ENCODE assay signal across 13 cellular contexts in the genomic region with DNA sequence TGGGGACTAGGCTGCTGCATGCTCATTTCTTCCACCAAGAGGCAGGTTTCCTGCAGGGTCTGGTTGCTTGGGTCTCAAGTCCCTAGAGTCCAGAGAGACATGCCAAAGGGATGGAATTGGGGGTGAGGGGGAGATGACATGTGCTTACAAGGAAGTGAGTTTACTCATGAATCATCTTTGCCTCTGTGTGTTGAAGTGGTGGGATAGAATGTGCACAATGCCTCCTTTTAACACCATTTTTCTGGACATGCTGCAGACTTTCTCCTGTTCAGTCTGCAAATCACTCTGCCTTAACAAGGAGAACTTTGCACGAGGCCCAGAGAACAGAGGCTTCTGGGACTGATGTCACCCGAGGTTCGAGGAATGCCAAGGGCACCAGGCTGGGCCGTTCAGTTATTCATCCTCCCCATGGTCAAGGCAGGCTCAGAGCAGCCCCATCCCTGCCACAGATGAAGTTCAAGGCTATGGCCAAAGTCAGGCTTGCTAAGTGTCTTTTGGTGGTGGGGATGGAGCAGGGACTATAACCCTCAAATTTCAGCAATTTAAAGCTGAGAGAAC. TPM values are rescaled to one million over a fixed set of nuclear protein-coding genes. Genes with fewer than 3 reads are reported as not detected.
DNase-seq lines count a peak whose midpoint lies in the region; ATAC-seq and TF ChIP-seq lines count a peak whose summit lies in the region.
"Had no signal": no experiment of that assay in that cellular context is flagged by ENCODE, and none has a peak within 500 bp of the region (broad histone marks: within the 10 kb centered on the region; RNA-seq: fewer than 3 reads in every experiment).

No MANE protein-coding gene starts in this region.

- H3K9ac ChIP-seq in mesenchymal stem cell (ENCODE audit: low read length): no peak overlapping the region

- H3K4me3 ChIP-seq in brain microvascular endothelial cell (ENCODE audit: low read depth, low read length): no peak overlapping the region
- H3K4me3 ChIP-seq in mesenchymal stem cell (ENCODE audit: insufficient read depth in 1 of 2, low read depth in 1 of 2, low read length in 2 of 2): no peak overlapping the region
- H3K4me3 ChIP-seq in psoas muscle: no peak overlapping the region
- H3K4me3 ChIP-seq: dorsolateral prefrontal cortex had no signal

- peak overlapping the region; percentile 5 to 48 for H3K18ac ChIP-seq in mesenchymal stem cell (ENCODE audit: low read depth in 1 of 2, low read length in 2 of 2)

- no peaks in the 10 kb centered on the region for H3K36me3 ChIP-seq in brain microvascular endothelial cell (replicated peaks)
- no peaks in the 10 kb centered on the region for H3K36me3 ChIP-seq in mesenchymal stem cell (ENCODE audit: control insufficient read depth in 1 of 2, insufficient read depth in 2 of 2, low read depth in 1 of 2, low read length in 2 of 2)
- H3K36me3 ChIP-seq in psoas muscle (ENCODE audit: insufficient read depth in 1 of 2, low read depth in 1 of 2): no peaks in the 10 kb centered on the region

- no peak overlapping the region for H4K91ac ChIP-seq in mesenchymal stem cell (ENCODE audit: low read length)

- peak overlapping the region in 1 of 2 experiments; percentile 44 for H3K4ac ChIP-seq in mesenchymal stem cell (ENCODE audit: low read depth in 1 of 2, low read length in 2 of 2)

- H3K4me1 ChIP-seq in mesenchymal stem cell (ENCODE audit: control insufficient read depth, insufficient read depth, low read depth, low read length) (peaks cover 9% of the 10 kb centered on the region), psoas muscle (no peaks in the 10 kb centered on the region)

- no peak overlapping the region for H2BK120ac ChIP-seq in mesenchymal stem cell (ENCODE audit: low read depth, low read length)

- no peak overlapping the region for H3K4me2 ChIP-seq in mesenchymal stem cell (ENCODE audit: low read length, poor library complexity, severe bottlenecking)

- peak overlapping the region; percentile 49 for H2AK5ac ChIP-seq in mesenchymal stem cell (ENCODE audit: low read length, severe bottlenecking)

- H3K27ac ChIP-seq in brain microvascular endothelial cell (peak overlapping the region; percentile 34), mesenchymal stem cell (ENCODE audit: low read length, poor library complexity, severe bottlenecking) (no peak overlapping the region), psoas muscle (no peak overlapping the region)
- H3K27ac ChIP-seq: dorsolateral prefrontal cortex had no signal

- ATAC-seq in psoas muscle (no peak), GM21529 (IDR thresholded peaks at IDR 0.05; ENCODE audit: unreplicated experiment) (no peak)
- ATAC-seq in stimulated activated memory B cell treated with anti-CD40 and anti-IgM and Interleukin-4, amounts not matched to agents 10 μg/mL and 1 μg/mL and 100 μg/mL, for 72 hours: no peak

- no peak overlapping the region for H3K27ac Mint-ChIP-seq in stimulated activated memory B cell treated with anti-CD40 and anti-IgM and Interleukin-4, amounts not matched to agents 10 μg/mL and 1 μg/mL and 100 μg/mL, for 72 hours
- H3K27ac Mint-ChIP-seq: B cell had no signal

- H3K27me3 ChIP-seq in brain microvascular endothelial cell (replicated peaks) (no peaks in the 10 kb centered on the region), mesenchymal stem cell (ENCODE audit: control insufficient read depth in 1 of 2, insufficient read depth in 1 of 2, low read length in 2 of 2) (no peaks in the 10 kb centered on the region), psoas muscle (ENCODE audit: insufficient read depth in 3 of 3, low read length in 2 of 3) (no peaks in the 10 kb centered on the region)

- H2BK12ac ChIP-seq in mesenchymal stem cell (ENCODE audit: low read length in 2 of 2): peak overlapping the region in 1 of 2 experiments; percentile 87

- no peak overlapping the region for H3K14ac ChIP-seq in mesenchymal stem cell (ENCODE audit: low read length in 2 of 2)

- H3K36me3 Mint-ChIP-seq in stimulated activated memory B cell treated with anti-CD40 and anti-IgM and Interleukin-4, amounts not matched to agents 10 μg/mL and 1 μg/mL and 100 μg/mL, for 72 hours: no peaks in the 10 kb centered on the region

- DNase-seq in COLO829 (ENCODE audit: low spot score) (peak; percentile 17), M059J (ENCODE audit: low read depth) (peak; percentile 53), brain microvascular endothelial cell (peak; percentile 67), mesenchymal stem cell (no peak), CD1c-positive myeloid dendritic cell (ENCODE audit: extremely low spot score) (no peak), psoas muscle (no peak)
- DNase-seq: dorsolateral prefrontal cortex; NCI-H2171 treated with DMSO at 0.1 percent for 48 hours; stimulated activated CD4-positive, alpha-beta T cell treated with anti-CD3 and anti-CD28 coated beads, Interleukin-2, amount 100 ng/mL, for 48 hours; T-helper 1 cell had no signal

- no peaks in the 10 kb centered on the region for H3K9me3 Mint-ChIP-seq in stimulated activated memory B cell treated with anti-CD40 and anti-IgM and Interleukin-4, amounts not matched to agents 10 μg/mL and 1 μg/mL and 100 μg/mL, for 72 hours

- H3K4me1 Mint-ChIP-seq in stimulated activated memory B cell treated with anti-CD40 and anti-IgM and Interleukin-4, amounts not matched to agents 10 μg/mL and 1 μg/mL and 100 μg/mL, for 72 hours: peaks cover 31% of the 10 kb centered on the region

- intact Hi-C loops in psoas muscle (cut with DNase I): no loop called here

- H3K4me3 Mint-ChIP-seq in stimulated activated memory B cell treated with anti-CD40 and anti-IgM and Interleukin-4, amounts not matched to agents 10 μg/mL and 1 μg/mL and 100 μg/mL, for 72 hours: no peak overlapping the region
- H3K4me3 Mint-ChIP-seq: B cell had no signal

- H3K23ac ChIP-seq in mesenchymal stem cell (ENCODE audit: low read length in 2 of 2): no peak overlapping the region

- no peak overlapping the region for H2AFZ ChIP-seq in mesenchymal stem cell (ENCODE audit: low read depth, low read length)

- no peak overlapping the region for H2BK15ac ChIP-seq in mesenchymal stem cell (ENCODE audit: low read depth, poor library complexity, severe bottlenecking)

- TF ChIP-seq CTCF in brain microvascular endothelial cell (IDR thresholded peaks at IDR 0.05; ENCODE audit: low read depth, low read length, missing control alignments) (peak; percentile 13), psoas muscle (IDR thresholded peaks at IDR 0.05) (no peak)

- H3K9me3 ChIP-seq in mesenchymal stem cell (ENCODE audit: control insufficient read depth, low read length): no peaks in the 10 kb centered on the region
- no peaks in the 10 kb centered on the region for H3K9me3 ChIP-seq in psoas muscle

- in situ Hi-C loops in brain microvascular endothelial cell (cut with HindIII; ENCODE audit: low pct_ligation_motif_present, low sequenced_read_pairs): no loop called here

- peaks cover 34% of the 10 kb centered on the region for H3K27me3 Mint-ChIP-seq in stimulated activated memory B cell treated with anti-CD40 and anti-IgM and Interleukin-4, amounts not matched to agents 10 μg/mL and 1 μg/mL and 100 μg/mL, for 72 hours

- no peak overlapping the region for H2BK5ac ChIP-seq in mesenchymal stem cell (ENCODE audit: low read depth, low read length, poor library complexity, severe bottlenecking)

- H4K8ac ChIP-seq in mesenchymal stem cell (ENCODE audit: low read length): no peak overlapping the region

- peaks cover 2% of the 10 kb centered on the region for H3K79me1 ChIP-seq in mesenchymal stem cell (replicated peaks; ENCODE audit: low read length, poor library complexity, severe bottlenecking)

- 15% methylated on average over 4 of the region's 4 CpGs for WGBS in mesenchymal stem cell
- WGBS in psoas muscle, 3 donors: 53 to 62% (median 60%) methylated on average over 4 of the region's 4 CpGs

RNA-seq across cellular contexts. Expression of a gene that starts 9.5 kb away (rescaled TPM):
- total RNA-seq in M059J (2014; rRNA removed; shearing (Covaris generic)): 6.8 and 8.1 TPM in 2 replicates
- polyA plus RNA-seq in mesenchymal stem cell (2013, experiment 1 of 2): 4.4 TPM
- 4.4 TPM for polyA plus RNA-seq in mesenchymal stem cell (2013, experiment 2 of 2)
- 1 to 10 TPM; 1.3 to 2.9 (median 2.4) TPM for total RNA-seq in psoas muscle
- 10 to 100 TPM in 1 of 3 donors, 1 to 10 TPM in 2; 1.2 to 77.5 (median 1.9) TPM for polyA plus RNA-seq in psoas muscle

Comparison
In these comparisons a context has a peak if more than half of its experiments do, and no peak if none do; other contexts are left out.
1. DNase-seq: peak in COLO829 (single experiment), M059J (single experiment) and brain microvascular endothelial cell (single experiment); none in mesenchymal stem cell (single experiment), CD1c-positive myeloid dendritic cell (single experiment) and psoas muscle (0 of 2).